In genomic region chr9:101028346-101029299, GRCh38 we compare ENCODE assay signal across 8 cellular contexts. TPM values are rescaled to one million over a fixed set of nuclear protein-coding genes. Genes with fewer than 3 reads are reported as not detected.
DNase-seq lines count a peak whose midpoint lies in the region; ATAC-seq, FAIRE-seq and TF ChIP-seq lines count a peak whose summit lies in the region.

Gene PLPPR1 (plus strand): TSS chr9:101028727.

- peak; percentile 20 to 40 for ATAC-seq in natural killer cell treated with Interleukin-12 subunit alpha and Interleukin-12 subunit beta and Interleukin-15 and Interleukin-18, amount 100 ng/mL, for 72 hours
- ATAC-seq in natural killer cell (no peak), HG02973 (IDR thresholded peaks at IDR 0.05; ENCODE audit: unreplicated experiment) (no peak), HG03521 (IDR thresholded peaks at IDR 0.05; ENCODE audit: unreplicated experiment) (no peak)

- intact Hi-C loops in natural killer cell (cut with micrococcal nuclease): no loop called here

- no peak within 1 kb of the TSS for H3K27ac Mint-ChIP-seq in natural killer cell treated with Interleukin-12 subunit alpha and Interleukin-12 subunit beta and Interleukin-15 and Interleukin-18, amount 100 ng/mL, for 72 hours
- no peak within 1 kb of the TSS for H3K27ac Mint-ChIP-seq in natural killer cell
- no peak within 1 kb of the TSS for H3K27ac Mint-ChIP-seq in endothelial cell (ENCODE audit: unreplicated experiment)

- peaks cover 5% of the 10 kb centered on the region for H3K9me3 Mint-ChIP-seq in natural killer cell treated with Interleukin-12 subunit alpha and Interleukin-12 subunit beta and Interleukin-15 and Interleukin-18, amount 100 ng/mL, for 72 hours
- H3K9me3 Mint-ChIP-seq in natural killer cell (peaks cover 4 to 5% of the 10 kb centered on the region in 2 donors), endothelial cell (ENCODE audit: unreplicated experiment) (no peaks in the 10 kb centered on the region)

- H3K27me3 Mint-ChIP-seq in natural killer cell treated with Interleukin-12 subunit alpha and Interleukin-12 subunit beta and Interleukin-15 and Interleukin-18, amount 100 ng/mL, for 72 hours: peaks cover 22 to 28% of the 10 kb centered on the region in 2 donors
- H3K27me3 Mint-ChIP-seq in natural killer cell (ENCODE audit: low read depth in 2 of 2) (peaks cover 22 to 37% of the 10 kb centered on the region in 2 donors), endothelial cell (ENCODE audit: unreplicated experiment) (peaks cover 5% of the 10 kb centered on the region)

- no peaks in the 10 kb centered on the region for H3K36me3 ChIP-seq in mesodermal cell (ENCODE audit: control insufficient read depth, insufficient read depth, low read length)

- peak within 1 kb of the TSS; percentile 55 for H3K4me3 ChIP-seq in mesodermal cell (ENCODE audit: extremely low read depth, insufficient read depth, low read length, poor library complexity, severe bottlenecking)

- DNase-seq in natural killer cell treated with Interleukin-12 subunit alpha and Interleukin-12 subunit beta and Interleukin-15 and Interleukin-18, amount 100 ng/mL, for 72 hours (ENCODE audit: low spot score): no peak
- no peak for DNase-seq in natural killer cell
- DNase-seq in NOMO-1 treated with dmso at 0.1 percent for 144 hours (lab: John Stamatoyannopoulos, UW; ENCODE audit: unreplicated experiment): peak; percentile 5
- DNase-seq in endothelial cell (ENCODE audit: low spot score): peak; percentile 66
- DNase-seq in urothelium cell line (ENCODE audit: low spot score): peak; percentile 90

- H3K36me3 Mint-ChIP-seq in natural killer cell treated with Interleukin-12 subunit alpha and Interleukin-12 subunit beta and Interleukin-15 and Interleukin-18, amount 100 ng/mL, for 72 hours: no peaks in the 10 kb centered on the region
- no peaks in the 10 kb centered on the region for H3K36me3 Mint-ChIP-seq in natural killer cell
- H3K36me3 Mint-ChIP-seq in endothelial cell (ENCODE audit: low read depth, unreplicated experiment): no peaks in the 10 kb centered on the region

- H3K4me3 Mint-ChIP-seq in natural killer cell treated with Interleukin-12 subunit alpha and Interleukin-12 subunit beta and Interleukin-15 and Interleukin-18, amount 100 ng/mL, for 72 hours: no peak within 1 kb of the TSS
- H3K4me3 Mint-ChIP-seq in natural killer cell: no peak within 1 kb of the TSS
- peak within 1 kb of the TSS; percentile 92 for H3K4me3 Mint-ChIP-seq in endothelial cell (ENCODE audit: unreplicated experiment)

- peak within 1 kb of the TSS; percentile 61 for H3K27ac ChIP-seq in mesodermal cell (ENCODE audit: low read depth, low read length, severe bottlenecking)

- no peaks in the 10 kb centered on the region for H3K9me3 ChIP-seq in mesodermal cell (ENCODE audit: control insufficient read depth, low read length)

- no peak for FAIRE-seq in urothelium cell line (lab: Jason Lieb, UNC)

- WGBS in mesodermal cell (ENCODE audit: insufficient coverage in 2 of 2), 2 experiments: 0% methylated on average over 43 to 59 of the region's 89 CpGs

- TF ChIP-seq CTCF in natural killer cell (IDR thresholded peaks at IDR 0.05) (no peak), endothelial cell (IDR thresholded peaks at IDR 0.05; ENCODE audit: unreplicated experiment) (no peak)

- H3K4me1 ChIP-seq in mesodermal cell (ENCODE audit: control insufficient read depth, insufficient read depth, low read length, poor library complexity, severe bottlenecking): no peaks in the 10 kb centered on the region

- no peaks in the 10 kb centered on the region for H3K4me1 Mint-ChIP-seq in natural killer cell treated with Interleukin-12 subunit alpha and Interleukin-12 subunit beta and Interleukin-15 and Interleukin-18, amount 100 ng/mL, for 72 hours (ENCODE audit: low read depth in 2 of 2)
- H3K4me1 Mint-ChIP-seq in natural killer cell (no peaks in the 10 kb centered on the region), endothelial cell (ENCODE audit: unreplicated experiment) (peaks cover 6% of the 10 kb centered on the region)

RNA-seq across cellular contexts. Expression of gene PLPPR1, which starts in this region (rescaled TPM):
- total RNA-seq in natural killer cell treated with Interleukin-12 subunit alpha and Interleukin-12 subunit beta and Interleukin-15 and Interleukin-18, amount 100 ng/mL, for 72 hours: not detected
- total RNA-seq in natural killer cell (not detected), endothelial cell (ENCODE audit: unreplicated experiment) (0.15 TPM)
- 0.41 TPM for polyA plus RNA-seq in mesodermal cell (2013, experiment 1 of 2)
- 0.35 TPM for polyA plus RNA-seq in mesodermal cell (2013, experiment 2 of 2)

Comparison
In these comparisons a context has a peak if more than half of its experiments do, and no peak if none do; other contexts are left out.
1. Peak in ATAC-seq in natural killer cell treated with Interleukin-12 subunit alpha and Interleukin-12 subunit beta and Interleukin-15 and Interleukin-18, amount 100 ng/mL, for 72 hours; RNA of the gene not detected or under 1 TPM.
2. Peak in DNase-seq in endothelial cell; RNA of the gene not detected or under 1 TPM.
3. DNase-seq: peak in NOMO-1 treated with dmso at 0.1 percent for 144 hours (single experiment) and urothelium cell line (single experiment); none in natural killer cell treated with Interleukin-12 subunit alpha and Interleukin-12 subunit beta and Interleukin-15 and Interleukin-18, amount 100 ng/mL, for 72 hours (single experiment) and natural killer cell (single experiment).